17 cellular contexts compared by ENCODE assay signal in genomic region chr17:75548839-75549238, GRCh38. TPM values are rescaled to one million over a fixed set of nuclear protein-coding genes. Genes with fewer than 3 reads are reported as not detected.
A peak's percentile ranks its signal among the peaks of the same experiment; 100 is the strongest.
DNase-seq lines count a peak whose midpoint lies in the region; ATAC-seq and TF ChIP-seq lines count a peak whose summit lies in the region.
"Had no signal": no experiment of that assay in that cellular context is flagged by ENCODE, and none has a peak within 500 bp of the region (broad histone marks: within the 10 kb centered on the region; RNA-seq: fewer than 3 reads in every experiment).

No MANE protein-coding gene starts in this region.

- H3K4me3 ChIP-seq in cardiac muscle cell = no peak overlapping the region
- H3K4me3 ChIP-seq in colonic mucosa = no peak overlapping the region
- no peak overlapping the region for H3K4me3 ChIP-seq in mucosa of stomach (ENCODE audit: low read length)
- H3K4me3 ChIP-seq in upper lobe of right lung = no peak overlapping the region
- H3K4me3 ChIP-seq: HAP-1 had no signal

- no peak for DNase-seq in cardiac muscle cell (ENCODE audit: low read depth in 1 of 2, low spot score in 1 of 2)
- no peak for DNase-seq in cardiac septum (ENCODE audit: low spot score)
- no peak for DNase-seq in colonic mucosa
- no peak for DNase-seq in upper lobe of right lung
- no peak for DNase-seq in dedifferentiated amniotic fluid mesenchymal stem cell (ENCODE audit: extremely low spot score)
- DNase-seq in posterior vena cava (ENCODE audit: low spot score) = no peak
- DNase-seq: activated CD4-positive, alpha-beta T cell treated with anti-CD3 and anti-CD28 coated beads, Interleukin-2, amount 10 ng/mL, durations not matched to agents 24 days and 14 days; activated T-cell treated with anti-CD3 and anti-CD28 coated beads, Interleukin-2, amount 50 U/mL, for 1 hour; CD4-positive, alpha-beta memory T cell; effector CD8-positive, alpha-beta T cell; foreskin fibroblast; nucleus accumbens; SIG-M5; stimulated activated CD4-positive, alpha-beta T cell treated with anti-CD3 and anti-CD28 coated beads, Interleukin-4, amount 100 ng/mL, for 4 hours had no signal

- peak overlapping the region; percentile 20 to 65 for H3K9ac ChIP-seq in colonic mucosa (ENCODE audit: low read depth in 2 of 2, low read length in 2 of 2)
- H3K9ac ChIP-seq in mucosa of stomach (ENCODE audit: low read length) = peak overlapping the region; percentile 24

- H3K27ac ChIP-seq in cardiac muscle cell (peak overlapping the region; percentile 88), colonic mucosa (peak overlapping the region; percentile 93), upper lobe of right lung (peak overlapping the region; percentile 93)

- ATAC-seq in upper lobe of right lung = no peak
- no peak for ATAC-seq in GM21526 (IDR thresholded peaks at IDR 0.05; ENCODE audit: low FRiP score, unreplicated experiment)

- no peaks in the 10 kb centered on the region for H3K27me3 ChIP-seq in cardiac muscle cell
- no peaks in the 10 kb centered on the region for H3K27me3 ChIP-seq in colonic mucosa
- no peaks in the 10 kb centered on the region for H3K27me3 ChIP-seq in mucosa of stomach (ENCODE audit: control insufficient read depth, insufficient read depth, low read length)
- H3K27me3 ChIP-seq in upper lobe of right lung = no peaks in the 10 kb centered on the region

- H3K36me3 ChIP-seq in cardiac muscle cell (no peaks in the 10 kb centered on the region), colonic mucosa (no peaks in the 10 kb centered on the region), mucosa of stomach (ENCODE audit: control insufficient read depth, insufficient read depth, low read length) (peaks cover 7% of the 10 kb centered on the region), upper lobe of right lung (no peaks in the 10 kb centered on the region)
- H3K36me3 ChIP-seq: HAP-1 had no signal

- H3K4me1 ChIP-seq in cardiac muscle cell (ENCODE audit: low read depth) (peaks cover 28% of the 10 kb centered on the region), colonic mucosa (peaks cover 9% of the 10 kb centered on the region), mucosa of stomach (ENCODE audit: control insufficient read depth, insufficient read depth, low read length) (peaks cover 79% of the 10 kb centered on the region), upper lobe of right lung (no peaks in the 10 kb centered on the region)
- H3K4me1 ChIP-seq: HAP-1 had no signal

- intact Hi-C loops in cardiac septum (cut with DNase I) (no loop called here), colonic mucosa (cut with DNase I) (no loop called here), upper lobe of right lung (cut with DNase I) (no loop called here), posterior vena cava (cut with DNase I) (no loop called here)

- H3K9me3 ChIP-seq in cardiac muscle cell (ENCODE audit: low read depth) (no peaks in the 10 kb centered on the region), colonic mucosa (no peaks in the 10 kb centered on the region), mucosa of stomach (ENCODE audit: control insufficient read depth, low read length) (no peaks in the 10 kb centered on the region), upper lobe of right lung (no peaks in the 10 kb centered on the region)
- H3K9me3 ChIP-seq: HAP-1 had no signal

- TF ChIP-seq CTCF in cardiac muscle cell (IDR thresholded peaks at IDR 0.05; ENCODE audit: low read depth, low read length) (no peak), colonic mucosa (IDR thresholded peaks at IDR 0.05) (no peak), upper lobe of right lung (IDR thresholded peaks at IDR 0.05) (no peak)

RNA-seq across cellular contexts. Expression of gene LLGL2, which starts 23.3 kb away (rescaled TPM):
- 28.1 and 40.3 TPM in 2 replicates for total RNA-seq in cardiac muscle cell
- 35.2 and 45.5 TPM in 2 replicates for polyA plus RNA-seq in cardiac muscle cell
- 4.7 TPM for total RNA-seq in cardiac septum
- total RNA-seq in colonic mucosa = 100 to 1,000 TPM; 401 to 497 TPM
- total RNA-seq in upper lobe of right lung = 133 TPM
- total RNA-seq in posterior vena cava = 1 to 10 TPM; 6.4 to 6.8 TPM

RNA-seq across cellular contexts. Expression of gene TSEN54, which starts 32.5 kb away (rescaled TPM):
- 70.5 and 88.8 TPM in 2 replicates for total RNA-seq in cardiac muscle cell
- polyA plus RNA-seq in cardiac muscle cell = 52.8 and 64.4 TPM in 2 replicates
- 7.7 TPM for total RNA-seq in cardiac septum
- 10 to 100 TPM; 29.7 to 50.7 TPM for total RNA-seq in colonic mucosa
- total RNA-seq in upper lobe of right lung = 21.6 TPM
- total RNA-seq in posterior vena cava = 10 to 100 TPM in 1 of 2 donors, 1 to 10 TPM in 1; 8.8 to 15.2 TPM

RNA-seq across cellular contexts. Expression of gene CASKIN2, which starts 33.5 kb away (rescaled TPM):
- total RNA-seq in cardiac muscle cell (24.4 and 31.2 TPM in 2 replicates), cardiac septum (48.2 TPM), colonic mucosa (10 to 100 TPM; 26.5 to 28.6 TPM), upper lobe of right lung (101 TPM), posterior vena cava (10 to 100 TPM; 51.1 to 57.6 TPM)
- polyA plus RNA-seq in cardiac muscle cell = 18.1 and 27.3 TPM in 2 replicates
- polyA plus RNA-seq: CD4-positive, alpha-beta memory T cell had no signal

RNA-seq across cellular contexts. Expression of gene MYO15B, which starts 38.8 kb away (rescaled TPM):
- 15.3 and 101 TPM in 2 replicates for total RNA-seq in cardiac muscle cell
- 21.3 and 49.2 TPM in 2 replicates for polyA plus RNA-seq in cardiac muscle cell
- total RNA-seq in cardiac septum = 62.8 TPM
- 100 to 1,000 TPM; 210 to 462 TPM for total RNA-seq in colonic mucosa
- total RNA-seq in upper lobe of right lung = 193 TPM
- 100 to 1,000 TPM in 1 of 2 donors, 10 to 100 TPM in 1; 76.5 to 114 TPM for total RNA-seq in posterior vena cava
